ENCODE assay signal across 8 cellular contexts in genomic region chr14:76810953-76811400, GRCh38. TPM values are rescaled to one million over a fixed set of nuclear protein-coding genes. Genes with fewer than 3 reads are reported as not detected.
DNase-seq lines count a peak whose midpoint lies in the region; ATAC-seq and TF ChIP-seq lines count a peak whose summit lies in the region.

No MANE protein-coding gene starts in this region.

- no peaks in the 10 kb centered on the region for H3K27me3 Mint-ChIP-seq in dendritic cell treated with granulocyte-macrophage colony-stimulating factor and Interleukin-4, amounts not matched to agents 40 ng/mL and 50 ng/mL, for 4 days
- no peaks in the 10 kb centered on the region for H3K27me3 Mint-ChIP-seq in memory B cell

- DNase-seq in DMS 273 treated with DMSO at 0.1 percent for 48 hours (lab: John Stamatoyannopoulos, UW): peak; percentile 34
- DNase-seq in H4 (ENCODE audit: low spot score): peak; percentile 48
- peak in 1 of 2 experiments; percentile 33 for DNase-seq in SJSA1 (ENCODE audit: low read depth in 1 of 2, low spot score in 2 of 2)
- DNase-seq in memory B cell (ENCODE audit: low spot score in 2 of 2): no peak
- DNase-seq in vagina (ENCODE audit: extremely low spot score in 2 of 2): no peak
- no peak for DNase-seq in islet precursor cell

- no peak for TF ChIP-seq POLR2A in vagina (IDR thresholded peaks at IDR 0.05)

- peaks cover 2% of the 10 kb centered on the region; the same call in 1 of the 2 replicates for H3K36me3 ChIP-seq in SJSA1
- H3K36me3 ChIP-seq in vagina: peaks cover 0 to 8% of the 10 kb centered on the region in 2 donors

- no peak overlapping the region for H3K27ac Mint-ChIP-seq in dendritic cell treated with granulocyte-macrophage colony-stimulating factor and Interleukin-4, amounts not matched to agents 40 ng/mL and 50 ng/mL, for 4 days
- peak overlapping the region; percentile 55 for H3K27ac Mint-ChIP-seq in memory B cell

- no peak for ATAC-seq in memory B cell (ENCODE audit: low read depth)
- ATAC-seq in esophagus mucosa: no peak

- no peaks in the 10 kb centered on the region for H3K27me3 ChIP-seq in SJSA1 (replicated peaks)
- H3K27me3 ChIP-seq in vagina: no peaks in the 10 kb centered on the region

- H3K9me3 ChIP-seq in SJSA1 (replicated peaks): no peaks in the 10 kb centered on the region
- H3K9me3 ChIP-seq in vagina: no peaks in the 10 kb centered on the region

- peak overlapping the region; percentile 37 for H3K4me3 Mint-ChIP-seq in dendritic cell treated with granulocyte-macrophage colony-stimulating factor and Interleukin-4, amounts not matched to agents 40 ng/mL and 50 ng/mL, for 4 days
- H3K4me3 Mint-ChIP-seq in memory B cell: peak overlapping the region; percentile 94

- intact Hi-C loops in dendritic cell treated with granulocyte-macrophage colony-stimulating factor and Interleukin-4, amounts not matched to agents 40 ng/mL and 50 ng/mL, for 4 days (cut with micrococcal nuclease): loop anchor here (5.0 kb wide), 1 partner anchor 51 kb away; no protein-coding TSS in a partner anchor
- intact Hi-C loops in vagina (cut with DNase I): no loop called here

- H3K9me3 Mint-ChIP-seq in dendritic cell treated with granulocyte-macrophage colony-stimulating factor and Interleukin-4, amounts not matched to agents 40 ng/mL and 50 ng/mL, for 4 days: no peaks in the 10 kb centered on the region
- H3K9me3 Mint-ChIP-seq in memory B cell: no peaks in the 10 kb centered on the region

- H3K4me1 ChIP-seq in SJSA1 (replicated peaks) (peaks cover 19% of the 10 kb centered on the region), vagina (peaks cover 8% of the 10 kb centered on the region)

- peaks cover 44% of the 10 kb centered on the region for H3K4me1 Mint-ChIP-seq in dendritic cell treated with granulocyte-macrophage colony-stimulating factor and Interleukin-4, amounts not matched to agents 40 ng/mL and 50 ng/mL, for 4 days (ENCODE audit: low read depth)
- H3K4me1 Mint-ChIP-seq in memory B cell: peaks cover 26% of the 10 kb centered on the region

- H3K27ac ChIP-seq in SJSA1: peak overlapping the region; percentile 7; the same call in 1 of the 2 replicates
- H3K27ac ChIP-seq in vagina: peak overlapping the region; percentile 37

- peaks cover 46% of the 10 kb centered on the region for H3K36me3 Mint-ChIP-seq in dendritic cell treated with granulocyte-macrophage colony-stimulating factor and Interleukin-4, amounts not matched to agents 40 ng/mL and 50 ng/mL, for 4 days (ENCODE audit: low read depth)
- H3K36me3 Mint-ChIP-seq in memory B cell: peaks cover 20% of the 10 kb centered on the region

- TF ChIP-seq CTCF in vagina (IDR thresholded peaks at IDR 0.05): no peak

- H3K4me3 ChIP-seq in SJSA1: peak overlapping the region; percentile 74
- peak overlapping the region in 1 of 2 donors; percentile 86 for H3K4me3 ChIP-seq in vagina

RNA-seq across cellular contexts. Expression of gene ANGEL1, which starts 1.7 kb away (rescaled TPM):
- 7.7 and 9.3 TPM in 2 replicates for total RNA-seq in H4 (2014; rRNA removed; shearing (Covaris generic))
- 3.0 and 4.7 TPM in 2 replicates for total RNA-seq in SJSA1 (2014; rRNA removed; shearing (Covaris generic))
- total RNA-seq in vagina (13.0 TPM), esophagus mucosa (9.3 TPM)

RNA-seq across cellular contexts. Expression of gene LRRC74A, which starts 15.2 kb away (rescaled TPM):
- not detected in 2 replicates for total RNA-seq in H4 (2014; rRNA removed; shearing (Covaris generic))
- not detected in 2 replicates for total RNA-seq in SJSA1 (2014; rRNA removed; shearing (Covaris generic))
- total RNA-seq in vagina: not detected
- total RNA-seq in esophagus mucosa: not detected

RNA-seq across cellular contexts. Expression of gene VASH1, which starts 49.7 kb away (rescaled TPM):
- 2.2 and 3.3 TPM in 2 replicates for total RNA-seq in H4 (2014; rRNA removed; shearing (Covaris generic))
- 0.13 TPM in 1 of 2 replicates, not detected in the other for total RNA-seq in SJSA1 (2014; rRNA removed; shearing (Covaris generic))
- total RNA-seq in vagina (6.1 TPM), esophagus mucosa (1.4 TPM)

Comparison
In these comparisons a context has a peak if more than half of its experiments do, and no peak if none do; other contexts are left out.
1. DNase-seq: peak in DMS 273 treated with DMSO at 0.1 percent for 48 hours (single experiment) and H4 (single experiment); none in memory B cell (0 of 2), vagina (0 of 2) and islet precursor cell (single experiment).